16 cellular contexts compared by ENCODE assay signal in the genomic region with DNA sequence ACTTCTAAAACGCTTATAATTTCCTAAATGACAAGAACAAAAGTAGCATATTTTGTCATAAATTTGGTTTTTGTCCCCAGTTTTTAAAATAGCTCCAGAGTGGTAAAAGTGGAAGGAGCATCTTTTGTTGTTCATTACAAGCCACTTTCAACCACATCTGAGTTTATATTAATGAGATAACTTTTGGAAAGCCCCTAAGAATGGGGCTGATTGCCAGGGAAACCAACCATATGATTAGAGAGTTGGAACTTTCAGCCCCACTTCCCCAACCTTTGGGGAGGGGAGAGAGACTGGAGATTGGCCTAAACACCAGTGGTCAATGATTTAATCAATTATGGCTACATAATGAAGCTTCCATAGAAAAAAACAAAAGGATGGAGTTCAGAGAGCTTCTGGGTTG. TPM values are rescaled to one million over a fixed set of nuclear protein-coding genes. Genes with fewer than 3 reads are reported as not detected.
DNase-seq lines count a peak whose midpoint lies in the region; ATAC-seq and TF ChIP-seq lines count a peak whose summit lies in the region.
"Had no signal": no experiment of that assay in that cellular context is flagged by ENCODE, and none has a peak within 500 bp of the region (broad histone marks: within the 10 kb centered on the region; RNA-seq: fewer than 3 reads in every experiment).

No MANE protein-coding gene starts in this region.

- ATAC-seq in GM19463 (IDR thresholded peaks at IDR 0.05; ENCODE audit: unreplicated experiment) (peak; percentile 56), HG02981 (IDR thresholded peaks at IDR 0.05; ENCODE audit: unreplicated experiment) (peak; percentile 75), HG03457 (IDR thresholded peaks at IDR 0.05; ENCODE audit: unreplicated experiment) (peak; percentile 62), foreskin keratinocyte (no peak)
- ATAC-seq: A549, HepG2 had no signal

- peaks cover 5% of the 10 kb centered on the region for H3K27me3 ChIP-seq in foreskin keratinocyte
- H3K27me3 ChIP-seq: BLaER1 had no signal

- TF ChIP-seq CTCF in foreskin keratinocyte (conservative IDR thresholded peaks at IDR 0.05), result no peak

- DNase-seq in kidney tubule cell (ENCODE audit: low spot score) (no peak), NCI-H1694 treated with DMSO at 0.1 percent for 48 hours (lab: John Stamatoyannopoulos, UW) (no peak), foreskin keratinocyte (no peak), AG20443 (ENCODE audit: low spot score) (no peak)
- DNase-seq: DMS53, GF-D8, GOT3, H9, Karpas-422 had no signal

- no peak overlapping the region for H3K27ac ChIP-seq in foreskin keratinocyte
- H3K27ac ChIP-seq: A549, BLaER1 had no signal

- H3K4me1 ChIP-seq in foreskin keratinocyte, result no peaks in the 10 kb centered on the region
- H3K4me1 ChIP-seq: A549, BLaER1 had no signal

RNA-seq across cellular contexts. Expression of a gene that starts 57.4 kb away (rescaled TPM):
- not detected in 2 replicates for total RNA-seq in foreskin keratinocyte
- polyA plus RNA-seq in foreskin keratinocyte, result not detected in 2 replicates
- total RNA-seq: H9, HepG2 had no signal
- polyA plus RNA-seq: A549, AG04450, HepG2 had no signal
